ENCODE assay signal across 1 cellular context in genomic region chr2:233745073-233745755, GRCh38.
TF ChIP-seq lines count a peak whose summit lies in the region.

No MANE protein-coding gene starts in this region.

TF ChIP-seq in HepG2, 621 proteins besides CTCF, POLR2A, EP300 and RAD21 (continued from another document and continues in another):
- TF ChIP-seq ZMYM2 (CRISPR knock-in tag; IDR thresholded peaks at IDR 0.05) (peak; percentile 69), RARG (CRISPR knock-in tag; IDR thresholded peaks at IDR 0.05; ENCODE audit: low read depth) (no peak), ZNF30 (CRISPR knock-in tag; IDR thresholded peaks at IDR 0.05) (no peak), NAIF1 (CRISPR knock-in tag; IDR thresholded peaks at IDR 0.05; ENCODE audit: borderline replicate concordance) (no peak), DMAP1 (CRISPR knock-in tag; IDR thresholded peaks at IDR 0.05) (0 out of 2 replicates have a peak, but pooled peaks have one; percentile 49), MZF1 (CRISPR knock-in tag; IDR thresholded peaks at IDR 0.05; ENCODE audit: borderline replicate concordance) (no peak), ZSCAN20 (CRISPR knock-in tag; IDR thresholded peaks at IDR 0.05; ENCODE audit: borderline replicate concordance) (no peak), FOXO4 (CRISPR knock-in tag; conservative IDR thresholded peaks at IDR 0.05) (no peak), ZNF124 (CRISPR knock-in tag; IDR thresholded peaks at IDR 0.05) (no peak), TBP (CRISPR knock-in tag; IDR thresholded peaks at IDR 0.05) (no peak), ZNF260 (CRISPR knock-in tag; IDR thresholded peaks at IDR 0.05; ENCODE audit: borderline replicate concordance, low read depth) (no peak), ZBTB26 (CRISPR knock-in tag; IDR thresholded peaks at IDR 0.05; ENCODE audit: borderline replicate concordance) (peak; percentile 96), ZNF713 (CRISPR knock-in tag; IDR thresholded peaks at IDR 0.05) (no peak), HINFP (CRISPR knock-in tag; IDR thresholded peaks at IDR 0.05; ENCODE audit: low read depth) (no peak), ETV6 (CRISPR knock-in tag; conservative IDR thresholded peaks at IDR 0.05) (no peak), ZNF12 (CRISPR knock-in tag; IDR thresholded peaks at IDR 0.05) (peak; percentile 74), ZBTB3 (CRISPR knock-in tag; IDR thresholded peaks at IDR 0.05; ENCODE audit: borderline replicate concordance, low read depth) (peak; percentile 55; the same call in 1 of the 2 replicates), ZNF558 (CRISPR knock-in tag; IDR thresholded peaks at IDR 0.05; ENCODE audit: borderline replicate concordance) (no peak), PAF1 (CRISPR knock-in tag; IDR thresholded peaks at IDR 0.05) (no peak), HNF4A (CRISPR knock-in tag; IDR thresholded peaks at IDR 0.05) (peak; percentile 97), SP1 (IDR thresholded peaks at IDR 0.05) (no peak), SP1 (CRISPR knock-in tag; IDR thresholded peaks at IDR 0.05) (no peak), ZFYVE20 (CRISPR knock-in tag; IDR thresholded peaks at IDR 0.05; ENCODE audit: borderline replicate concordance, low read depth) (no peak), HMG20A (CRISPR knock-in tag; IDR thresholded peaks at IDR 0.05; ENCODE audit: borderline replicate concordance) (peak; percentile 98), ZNF430 (CRISPR knock-in tag; IDR thresholded peaks at IDR 0.05) (peak; percentile 70; the same call in 1 of the 2 replicates), MYNN (CRISPR knock-in tag; IDR thresholded peaks at IDR 0.05; ENCODE audit: low read depth) (no peak)
- TF ChIP-seq, protein P1, sequence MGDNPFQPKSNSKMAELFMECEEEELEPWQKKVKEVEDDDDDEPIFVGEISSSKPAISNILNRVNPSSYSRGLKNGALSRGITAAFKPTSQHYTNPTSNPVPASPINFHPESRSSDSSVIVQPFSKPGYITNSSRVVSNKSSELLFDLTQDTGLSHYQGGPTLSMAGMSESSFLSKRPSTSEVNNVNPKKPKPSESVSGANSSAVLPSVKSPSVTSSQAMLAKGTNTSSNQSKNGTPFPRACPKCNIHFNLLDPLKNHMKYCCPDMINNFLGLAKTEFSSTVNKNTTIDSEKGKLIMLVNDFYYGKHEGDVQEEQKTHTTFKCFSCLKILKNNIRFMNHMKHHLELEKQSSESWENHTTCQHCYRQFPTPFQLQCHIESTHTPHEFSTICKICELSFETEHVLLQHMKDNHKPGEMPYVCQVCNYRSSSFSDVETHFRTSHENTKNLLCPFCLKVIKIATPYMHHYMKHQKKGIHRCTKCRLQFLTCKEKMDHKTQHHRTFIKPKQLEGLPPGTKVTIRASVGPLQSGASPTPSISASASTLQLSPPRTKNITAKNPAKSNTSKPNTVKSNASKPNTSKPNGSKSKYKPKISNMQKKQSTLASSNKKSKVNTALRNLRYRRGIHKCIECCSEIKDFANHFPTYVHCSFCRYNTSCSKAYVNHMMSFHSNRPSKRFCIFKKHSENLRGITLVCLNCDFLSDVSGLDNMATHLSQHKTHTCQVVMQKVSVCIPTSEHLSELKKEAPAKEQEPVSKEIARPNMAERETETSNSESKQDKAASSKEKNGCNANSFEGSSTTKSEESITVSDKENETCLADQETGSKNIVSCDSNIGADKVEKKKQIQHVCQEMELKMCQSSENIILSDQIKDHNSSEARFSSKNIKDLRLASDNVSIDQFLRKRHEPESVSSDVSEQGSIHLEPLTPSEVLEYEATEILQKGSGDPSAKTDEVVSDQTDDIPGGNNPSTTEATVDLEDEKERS (CRISPR knock-in tag; IDR thresholded peaks at IDR 0.05): peak; percentile 91
- TF ChIP-seq, protein P2, sequence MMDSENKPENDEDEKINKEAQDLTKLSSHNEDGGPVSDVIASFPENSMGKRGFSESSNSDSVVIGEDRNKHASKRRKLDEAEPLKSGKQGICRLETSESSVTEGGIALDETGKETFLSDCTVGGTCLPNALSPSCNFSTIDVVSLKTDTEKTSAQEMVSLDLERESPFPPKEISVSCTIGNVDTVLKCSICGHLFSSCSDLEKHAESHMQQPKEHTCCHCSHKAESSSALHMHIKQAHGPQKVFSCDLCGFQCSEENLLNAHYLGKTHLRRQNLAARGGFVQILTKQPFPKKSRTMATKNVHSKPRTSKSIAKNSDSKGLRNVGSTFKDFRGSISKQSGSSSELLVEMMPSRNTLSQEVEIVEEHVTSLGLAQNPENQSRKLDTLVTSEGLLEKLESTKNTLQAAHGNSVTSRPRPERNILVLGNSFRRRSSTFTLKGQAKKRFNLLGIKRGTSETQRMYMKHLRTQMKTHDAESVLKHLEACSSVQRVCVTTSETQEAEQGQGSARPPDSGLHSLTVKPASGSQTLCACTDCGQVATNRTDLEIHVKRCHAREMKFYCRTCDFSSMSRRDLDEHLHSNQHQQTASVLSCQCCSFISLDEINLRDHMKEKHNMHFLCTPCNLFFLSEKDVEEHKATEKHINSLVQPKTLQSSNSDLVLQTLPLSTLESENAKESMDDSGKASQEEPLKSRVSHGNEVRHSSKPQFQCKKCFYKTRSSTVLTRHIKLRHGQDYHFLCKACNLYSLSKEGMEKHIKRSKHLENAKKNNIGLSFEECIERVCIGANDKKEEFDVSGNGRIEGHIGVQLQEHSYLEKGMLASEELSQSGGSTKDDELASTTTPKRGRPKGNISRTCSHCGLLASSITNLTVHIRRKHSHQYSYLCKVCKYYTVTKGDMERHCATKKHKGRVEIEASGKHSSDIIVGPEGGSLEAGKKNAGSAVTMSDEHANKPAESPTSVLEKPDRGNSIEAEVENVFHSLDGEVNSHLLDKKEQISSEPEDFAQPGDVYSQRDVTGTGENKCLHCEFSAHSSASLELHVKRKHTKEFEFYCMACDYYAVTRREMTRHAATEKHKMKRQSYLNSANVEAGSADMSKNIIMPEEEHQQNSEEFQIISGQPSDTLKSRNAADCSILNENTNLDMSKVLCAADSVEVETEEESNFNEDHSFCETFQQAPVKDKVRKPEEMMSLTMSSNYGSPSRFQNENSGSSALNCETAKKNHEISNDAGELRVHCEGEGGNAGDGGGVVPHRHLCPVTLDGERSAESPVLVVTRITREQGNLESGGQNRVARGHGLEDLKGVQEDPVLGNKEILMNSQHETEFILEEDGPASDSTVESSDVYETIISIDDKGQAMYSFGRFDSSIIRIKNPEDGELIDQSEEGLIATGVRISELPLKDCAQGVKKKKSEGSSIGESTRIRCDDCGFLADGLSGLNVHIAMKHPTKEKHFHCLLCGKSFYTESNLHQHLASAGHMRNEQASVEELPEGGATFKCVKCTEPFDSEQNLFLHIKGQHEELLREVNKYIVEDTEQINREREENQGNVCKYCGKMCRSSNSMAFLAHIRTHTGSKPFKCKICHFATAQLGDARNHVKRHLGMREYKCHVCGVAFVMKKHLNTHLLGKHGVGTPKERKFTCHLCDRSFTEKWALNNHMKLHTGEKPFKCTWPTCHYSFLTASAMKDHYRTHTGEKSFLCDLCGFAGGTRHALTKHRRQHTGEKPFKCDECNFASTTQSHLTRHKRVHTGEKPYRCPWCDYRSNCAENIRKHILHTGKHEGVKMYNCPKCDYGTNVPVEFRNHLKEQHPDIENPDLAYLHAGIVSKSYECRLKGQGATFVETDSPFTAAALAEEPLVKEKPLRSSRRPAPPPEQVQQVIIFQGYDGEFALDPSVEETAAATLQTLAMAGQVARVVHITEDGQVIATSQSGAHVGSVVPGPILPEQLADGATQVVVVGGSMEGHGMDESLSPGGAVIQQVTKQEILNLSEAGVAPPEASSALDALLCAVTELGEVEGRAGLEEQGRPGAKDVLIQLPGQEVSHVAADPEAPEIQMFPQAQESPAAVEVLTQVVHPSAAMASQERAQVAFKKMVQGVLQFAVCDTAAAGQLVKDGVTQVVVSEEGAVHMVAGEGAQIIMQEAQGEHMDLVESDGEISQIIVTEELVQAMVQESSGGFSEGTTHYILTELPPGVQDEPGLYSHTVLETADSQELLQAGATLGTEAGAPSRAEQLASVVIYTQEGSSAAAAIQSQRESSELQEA (CRISPR knock-in tag; IDR thresholded peaks at IDR 0.05; ENCODE audit: not compliant biosample characterization): no peak
- TF ChIP-seq, protein P3, sequence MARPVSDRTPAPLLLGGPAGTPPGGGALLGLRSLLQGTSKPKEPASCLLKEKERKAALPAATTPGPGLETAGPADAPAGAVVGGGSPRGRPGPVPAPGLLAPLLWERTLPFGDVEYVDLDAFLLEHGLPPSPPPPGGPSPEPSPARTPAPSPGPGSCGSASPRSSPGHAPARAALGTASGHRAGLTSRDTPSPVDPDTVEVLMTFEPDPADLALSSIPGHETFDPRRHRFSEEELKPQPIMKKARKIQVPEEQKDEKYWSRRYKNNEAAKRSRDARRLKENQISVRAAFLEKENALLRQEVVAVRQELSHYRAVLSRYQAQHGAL (CRISPR knock-in tag; IDR thresholded peaks at IDR 0.05; ENCODE audit: not compliant biosample characterization): peak; percentile 52
- TF ChIP-seq, protein P4, sequence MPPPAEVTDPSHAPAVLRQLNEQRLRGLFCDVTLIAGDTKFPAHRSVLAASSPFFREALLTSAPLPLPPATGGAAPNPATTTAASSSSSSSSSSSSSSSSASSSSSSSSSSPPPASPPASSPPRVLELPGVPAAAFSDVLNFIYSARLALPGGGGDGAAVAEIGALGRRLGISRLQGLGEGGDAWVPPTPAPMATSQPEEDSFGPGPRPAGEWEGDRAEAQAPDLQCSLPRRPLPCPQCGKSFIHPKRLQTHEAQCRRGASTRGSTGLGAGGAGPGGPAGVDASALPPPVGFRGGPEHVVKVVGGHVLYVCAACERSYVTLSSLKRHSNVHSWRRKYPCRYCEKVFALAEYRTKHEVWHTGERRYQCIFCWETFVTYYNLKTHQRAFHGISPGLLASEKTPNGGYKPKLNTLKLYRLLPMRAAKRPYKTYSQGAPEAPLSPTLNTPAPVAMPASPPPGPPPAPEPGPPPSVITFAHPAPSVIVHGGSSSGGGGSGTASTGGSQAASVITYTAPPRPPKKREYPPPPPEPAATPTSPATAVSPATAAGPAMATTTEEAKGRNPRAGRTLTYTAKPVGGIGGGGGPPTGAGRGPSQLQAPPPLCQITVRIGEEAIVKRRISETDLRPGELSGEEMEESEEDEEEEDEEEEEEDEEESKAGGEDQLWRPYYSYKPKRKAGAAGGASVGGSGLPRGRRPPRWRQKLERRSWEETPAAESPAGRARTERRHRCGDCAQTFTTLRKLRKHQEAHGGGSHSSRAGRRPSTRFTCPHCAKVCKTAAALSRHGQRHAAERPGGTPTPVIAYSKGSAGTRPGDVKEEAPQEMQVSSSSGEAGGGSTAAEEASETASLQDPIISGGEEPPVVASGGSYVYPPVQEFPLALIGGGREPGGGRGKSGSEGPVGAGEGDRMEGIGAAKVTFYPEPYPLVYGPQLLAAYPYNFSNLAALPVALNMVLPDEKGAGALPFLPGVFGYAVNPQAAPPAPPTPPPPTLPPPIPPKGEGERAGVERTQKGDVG (CRISPR knock-in tag; IDR thresholded peaks at IDR 0.05; ENCODE audit: borderline replicate concordance): no peak
- TF ChIP-seq, protein P5, sequence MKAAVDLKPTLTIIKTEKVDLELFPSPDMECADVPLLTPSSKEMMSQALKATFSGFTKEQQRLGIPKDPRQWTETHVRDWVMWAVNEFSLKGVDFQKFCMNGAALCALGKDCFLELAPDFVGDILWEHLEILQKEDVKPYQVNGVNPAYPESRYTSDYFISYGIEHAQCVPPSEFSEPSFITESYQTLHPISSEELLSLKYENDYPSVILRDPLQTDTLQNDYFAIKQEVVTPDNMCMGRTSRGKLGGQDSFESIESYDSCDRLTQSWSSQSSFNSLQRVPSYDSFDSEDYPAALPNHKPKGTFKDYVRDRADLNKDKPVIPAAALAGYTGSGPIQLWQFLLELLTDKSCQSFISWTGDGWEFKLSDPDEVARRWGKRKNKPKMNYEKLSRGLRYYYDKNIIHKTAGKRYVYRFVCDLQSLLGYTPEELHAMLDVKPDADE (CRISPR knock-in tag; IDR thresholded peaks at IDR 0.05): no peak
